ENCODE assay signal across 20 cellular contexts in the genomic region with DNA sequence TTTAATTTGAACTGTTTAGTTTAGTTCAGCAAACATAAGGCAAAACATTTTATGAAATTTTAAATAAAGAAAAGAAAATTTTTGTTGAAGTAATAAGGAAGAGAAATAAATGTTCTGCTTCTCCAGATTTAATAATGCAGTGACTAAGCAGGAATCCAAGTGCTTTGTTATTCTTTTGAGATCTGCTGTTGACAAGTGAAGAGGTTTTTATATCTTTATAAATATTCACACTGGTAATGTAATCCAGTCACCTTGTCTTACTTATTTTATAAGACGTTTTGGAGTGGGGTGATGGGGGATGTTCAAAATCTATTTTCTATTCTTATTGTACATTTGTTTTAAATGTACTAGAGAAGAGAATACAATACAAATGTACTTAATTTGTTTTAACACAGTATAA.
"Had no signal": no experiment of that assay in that cellular context is flagged by ENCODE, and none has a peak within 500 bp of the region (broad histone marks: within the 10 kb centered on the region; RNA-seq: fewer than 3 reads in every experiment).

No MANE protein-coding gene starts in this region.

- H3K4me1 ChIP-seq: esophagus squamous epithelium, foreskin keratinocyte, left ventricle myocardium inferior, lower lobe of right lung, neural progenitor cell, right atrium auricular region, suprapubic skin, thyroid gland, upper lobe of left lung, vagina had no signal

- H3K4me3 ChIP-seq: esophagus squamous epithelium, left ventricle myocardium inferior, lower lobe of right lung, neural progenitor cell, right atrium auricular region, suprapubic skin, thyroid gland, upper lobe of left lung, vagina had no signal

- DNase-seq: esophagus squamous epithelium; foreskin keratinocyte; immature natural killer cell; kidney; left cardiac atrium; left ventricle myocardium inferior; lower lobe of right lung; natural killer cell; nucleus accumbens; stimulated activated CD4-positive, alpha-beta T cell treated with anti-CD3 and anti-CD28 coated beads, Interleukin-12 subunit alpha, Interleukin-12 subunit beta, amount 100 ng/mL, for 4 hours; stimulated activated naive CD4-positive, alpha-beta T cell treated with Interleukin-2 at 50 U/mL for 16 hours; thyroid gland; upper lobe of left lung had no signal

- H3K4me1 Mint-ChIP-seq: immature natural killer cell, memory B cell, mesothelial cell of epicardium, neural progenitor cell had no signal

- H3K9ac ChIP-seq: neural progenitor cell had no signal

- H2AFZ ChIP-seq: neural progenitor cell had no signal

- H3K9me3 ChIP-seq: esophagus squamous epithelium, left ventricle myocardium inferior, lower lobe of right lung, right atrium auricular region, suprapubic skin, thyroid gland, upper lobe of left lung, vagina had no signal

- H3K27ac ChIP-seq: esophagus squamous epithelium, foreskin keratinocyte, left ventricle myocardium inferior, lower lobe of right lung, neural progenitor cell, right atrium auricular region, suprapubic skin, thyroid gland, upper lobe of left lung, vagina had no signal

- H3K36me3 Mint-ChIP-seq: memory B cell, natural killer cell, neural progenitor cell had no signal

- H3K27me3 ChIP-seq: esophagus squamous epithelium, foreskin keratinocyte, neural progenitor cell, right atrium auricular region, suprapubic skin, thyroid gland, upper lobe of left lung, vagina had no signal

- H3K27me3 Mint-ChIP-seq: dendritic cell treated with granulocyte-macrophage colony-stimulating factor and Interleukin-4, amounts not matched to agents 40 ng/mL and 50 ng/mL, for 4 days; memory B cell had no signal

- ATAC-seq: foreskin keratinocyte, left cardiac atrium, lower lobe of right lung, natural killer cell had no signal

- H3K36me3 ChIP-seq: esophagus squamous epithelium, left ventricle myocardium inferior, lower lobe of right lung, neural progenitor cell, right atrium auricular region, suprapubic skin, thyroid gland, upper lobe of left lung, vagina had no signal

- H3K4me3 Mint-ChIP-seq: dendritic cell treated with granulocyte-macrophage colony-stimulating factor and Interleukin-4, amounts not matched to agents 40 ng/mL and 50 ng/mL, for 4 days; immature natural killer cell; memory B cell; mesothelial cell of epicardium; natural killer cell; neural progenitor cell had no signal

- H3K4me2 ChIP-seq: neural progenitor cell had no signal

- H3K27ac Mint-ChIP-seq: dendritic cell treated with granulocyte-macrophage colony-stimulating factor and Interleukin-4, amounts not matched to agents 40 ng/mL and 50 ng/mL, for 4 days; immature natural killer cell; memory B cell; mesothelial cell of epicardium; natural killer cell; neural progenitor cell had no signal

- H3K9me3 Mint-ChIP-seq: immature natural killer cell, neural progenitor cell had no signal
